In the genomic region with DNA sequence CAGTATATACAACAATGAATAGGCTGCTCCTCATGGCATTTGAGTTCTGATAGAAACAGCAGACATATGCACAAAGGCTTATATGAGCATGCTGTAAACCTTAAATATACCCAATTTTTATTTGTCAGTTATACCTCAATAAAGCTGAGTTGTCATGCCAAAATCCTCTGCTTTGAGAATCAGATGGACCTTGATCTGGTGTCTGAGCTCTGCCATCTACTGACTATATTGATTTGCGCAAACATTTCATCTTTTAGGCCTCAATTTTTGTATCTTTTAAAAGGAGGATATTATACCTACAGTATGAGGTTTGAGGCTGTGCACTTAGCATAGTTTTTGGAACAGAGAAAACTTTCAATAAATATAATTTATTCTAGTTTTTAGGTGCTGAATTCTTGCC, we compare ENCODE assay signal across 26 cellular contexts.
A peak's percentile ranks its signal among the peaks of the same experiment; 100 is the strongest.
DNase-seq lines count a peak whose midpoint lies in the region; ATAC-seq and TF ChIP-seq lines count a peak whose summit lies in the region.
"Had no signal": no experiment of that assay in that cellular context is flagged by ENCODE, and none has a peak within 500 bp of the region (broad histone marks: within the 10 kb centered on the region; RNA-seq: fewer than 3 reads in every experiment).

No MANE protein-coding gene starts in this region.

- no peaks in the 10 kb centered on the region for H4K20me1 ChIP-seq in HCT116 (ENCODE audit: insufficient read depth)

- no peaks in the 10 kb centered on the region for H3K4me1 ChIP-seq in HCT116 (ENCODE audit: control insufficient read depth in 1 of 2, insufficient read depth in 2 of 2, low read length in 2 of 2)
- no peaks in the 10 kb centered on the region for H3K4me1 ChIP-seq in ovary (ENCODE audit: insufficient read depth)
- H3K4me1 ChIP-seq in Peyer's patch, result no peaks in the 10 kb centered on the region
- H3K4me1 ChIP-seq: BE2C, SJCRH30 had no signal

- H3K9me2 ChIP-seq in HCT116 (ENCODE audit: insufficient read depth), result no peaks in the 10 kb centered on the region

- CTCF ChIA-PET in HCT116 (lab: Charles Lee), result no interaction called here

- RAD21 ChIA-PET in HCT116 (lab: Charles Lee; ENCODE audit: low non-redundant PET in 1 of 2, low total read pairs in 2 of 2, uncharacterized antibody in 2 of 2, unreplicated experiment in 2 of 2), result no interaction called here

- H3K4me3 ChIP-seq in HCT116 (replicated peaks in 1 of 2; ENCODE audit: low read depth in 1 of 2, low read length in 2 of 2), result no peak overlapping the region
- no peak overlapping the region for H3K4me3 ChIP-seq in choroid plexus epithelial cell (ENCODE audit: low read depth, low read length)
- H3K4me3 ChIP-seq in ovary, result no peak overlapping the region
- H3K4me3 ChIP-seq in Peyer's patch, result no peak overlapping the region
- H3K4me3 ChIP-seq: HAP-1, SJCRH30 had no signal

- H3K27me3 ChIP-seq in HCT116 (ENCODE audit: insufficient read depth, low read length) (no peaks in the 10 kb centered on the region), ovary (no peaks in the 10 kb centered on the region), Peyer's patch (no peaks in the 10 kb centered on the region)
- H3K27me3 ChIP-seq: BE2C, SJCRH30 had no signal

- H3K9me3 ChIP-seq in HCT116 (ENCODE audit: control insufficient read depth in 1 of 2, insufficient read depth in 1 of 2, low read depth in 1 of 2, low read length in 2 of 2) (no peaks in the 10 kb centered on the region), ovary (no peaks in the 10 kb centered on the region), Peyer's patch (no peaks in the 10 kb centered on the region)
- H3K9me3 ChIP-seq: BE2C, HAP-1, SJCRH30 had no signal

- TF ChIP-seq RAD21 in HCT116 (IDR thresholded peaks at IDR 0.05; ENCODE audit: low read depth), result peak; percentile 16; the same call in 1 of the 2 replicates

- ATAC-seq in HCT116 (no peak), left lobe of liver (peak; percentile 74), HG03565 (IDR thresholded peaks at IDR 0.05; ENCODE audit: unreplicated experiment) (no peak)
- ATAC-seq: Right ventricle myocardium inferior, SK-N-SH treated with all-trans-retinoic acid at 6 μM for 48 hours had no signal

- no peak overlapping the region for H2AFZ ChIP-seq in HCT116 (ENCODE audit: low read depth, low read length, poor library complexity, severe bottlenecking)

- POLR2A ChIA-PET in HCT116 (lab: Charles Lee), result no interaction called here

- no peak overlapping the region for H3K9ac ChIP-seq in HCT116 (ENCODE audit: low read length)
- H3K9ac ChIP-seq: KMS-11 had no signal

- 0 out of 2 replicates have a peak, but pooled peaks cover 3% of the 10 kb centered on the region for H3K79me2 ChIP-seq in HCT116 (ENCODE audit: insufficient read depth, low read length)

- no peak for TF ChIP-seq CTCF in HCT116 (IDR thresholded peaks at IDR 0.05 in 2 of 3, conservative IDR thresholded peaks at IDR 0.05 in 1 of 3; ENCODE audit: borderline replicate concordance in 1 of 3, insufficient read depth in 1 of 3, low read depth in 2 of 3, low read length in 2 of 3)
- TF ChIP-seq CTCF in VCaP (conservative IDR thresholded peaks at IDR 0.05), result peak; percentile 23; the same call in 1 of the 2 replicates
- peak; percentile 25 for TF ChIP-seq CTCF in choroid plexus epithelial cell (conservative IDR thresholded peaks at IDR 0.05; ENCODE audit: low read depth, low read length)
- TF ChIP-seq CTCF in ovary (IDR thresholded peaks at IDR 0.05), result no peak
- no peak for TF ChIP-seq CTCF in Peyer's patch (IDR thresholded peaks at IDR 0.05)

- H3K4me2 ChIP-seq in HCT116 (ENCODE audit: low read length), result no peak overlapping the region
- H3K4me2 ChIP-seq: KMS-11 had no signal

- DNase-seq in HCT116 (ENCODE audit: low read depth, low spot score) (no peak), choroid plexus epithelial cell (ENCODE audit: low read depth) (peak; percentile 27), left lobe of liver (ENCODE audit: low spot score) (no peak), nucleus accumbens (lab: John Stamatoyannopoulos, UW) (no peak), ovary (no peak), Peyer's patch (no peak)
- DNase-seq: 8988T, ACHN, BE2C, DMS53, GOT3, NCI-H1092, NCI-H1436, NCI-H187, NCI-H2081 treated with DMSO at 0.1 percent for 48 hours, NCI-H2171, NCI-H226, NCI-H510A, NCI-H69, SJCRH30 had no signal

- H3K36me3 ChIP-seq in HCT116 (ENCODE audit: control insufficient read depth in 1 of 2, insufficient read depth in 2 of 2, low read length in 2 of 2), result no peaks in the 10 kb centered on the region
- H3K36me3 ChIP-seq in ovary, result no peaks in the 10 kb centered on the region
- H3K36me3 ChIP-seq in Peyer's patch, result no peaks in the 10 kb centered on the region
- H3K36me3 ChIP-seq: BE2C, SJCRH30 had no signal

- TF ChIP-seq POLR2A in HCT116 (IDR thresholded peaks at IDR 0.05; ENCODE audit: borderline replicate concordance, extremely low read depth, insufficient read depth, insufficient read length), result no peak
- TF ChIP-seq POLR2A in ovary (IDR thresholded peaks at IDR 0.05), result no peak
- no peak for TF ChIP-seq POLR2A in Peyer's patch (IDR thresholded peaks at IDR 0.05)

- no TSS peak for BruUV-seq in HCT116 (replicated peaks; lab: Mats Ljungman, UMichigan)

- intact Hi-C loops in HCT116 (cut with micrococcal nuclease) (no loop called here), ovary (cut with DNase I) (no loop called here)

- WGBS in ovary, 3 donors, result 91 to 100% (median 95%) methylated on average over 1 of the region's 1 CpG

- no peak overlapping the region for H3K27ac ChIP-seq in HCT116 (ENCODE audit: low read depth, low read length)
- H3K27ac ChIP-seq in VCaP, result peak overlapping the region; percentile 15; the same call in 1 of the 2 replicates
- no peak overlapping the region for H3K27ac ChIP-seq in ovary
- H3K27ac ChIP-seq in Peyer's patch, result no peak overlapping the region
- H3K27ac ChIP-seq: KMS-11, SJCRH30 had no signal

- no peak for TF ChIP-seq EP300 in ovary (IDR thresholded peaks at IDR 0.05)

TF ChIP-seq in HCT116, 20 proteins besides CTCF, POLR2A, EP300 and RAD21:
- TF ChIP-seq CBX3 (IDR thresholded peaks at IDR 0.05; ENCODE audit: low read depth) (no peak), EGR1 (IDR thresholded peaks at IDR 0.05; ENCODE audit: low read depth) (no peak), CEBPB (IDR thresholded peaks at IDR 0.05; ENCODE audit: low read depth) (no peak), MAX (IDR thresholded peaks at IDR 0.05) (no peak)

Comparison
In these comparisons a context has a peak if more than half of its experiments do, and no peak if none do; other contexts are left out.
1. CTCF ChIP-seq: peak in VCaP (single experiment) and choroid plexus epithelial cell (single experiment); none in HCT116 (0 of 3), ovary (0 of 3) and Peyer's patch (0 of 6).